Comparison of ENCODE assay signal across 9 cellular contexts in genomic region chr5:72178910-72179815, GRCh38.
DNase-seq lines count a peak whose midpoint lies in the region; ATAC-seq and TF ChIP-seq lines count a peak whose summit lies in the region.
"Had no signal": no experiment of that assay in that cellular context is flagged by ENCODE, and none has a peak within 500 bp of the region (broad histone marks: within the 10 kb centered on the region; RNA-seq: fewer than 3 reads in every experiment).

No MANE protein-coding gene starts in this region.

- peaks cover 14% of the 10 kb centered on the region; the same call in 1 of the 2 replicates for H3K4me1 ChIP-seq in Panc1 (ENCODE audit: control insufficient read depth, insufficient read depth, low read length)
- H3K4me1 ChIP-seq in neural progenitor cell, result peaks cover 68% of the 10 kb centered on the region

- peak overlapping the region; percentile 71 for H3K27ac Mint-ChIP-seq in neural progenitor cell
- H3K27ac Mint-ChIP-seq: CD8-positive, alpha-beta memory T cell had no signal

- H4K20me1 ChIP-seq in neural progenitor cell (ENCODE audit: low read depth), result peaks cover 51% of the 10 kb centered on the region

- no peaks in the 10 kb centered on the region for H3K9me3 Mint-ChIP-seq in neural progenitor cell
- H3K9me3 Mint-ChIP-seq: CD8-positive, alpha-beta memory T cell had no signal

- H3K4me3 Mint-ChIP-seq in neural progenitor cell, result peak overlapping the region; percentile 72
- H3K4me3 Mint-ChIP-seq: CD8-positive, alpha-beta memory T cell had no signal

- H3K9me3 ChIP-seq in Panc1 (ENCODE audit: control insufficient read depth, insufficient read depth, low read depth, low read length) (no peaks in the 10 kb centered on the region), neural progenitor cell (ENCODE audit: low read depth) (no peaks in the 10 kb centered on the region)

- CTCF ChIA-PET in Panc1 (lab: Charles Lee), result no interaction called here

- BruUV-seq in Panc1 (replicated peaks; lab: Mats Ljungman, UMichigan), result no TSS peak

- H3K4me1 Mint-ChIP-seq in neural progenitor cell, result peaks cover 84% of the 10 kb centered on the region
- H3K4me1 Mint-ChIP-seq: CD8-positive, alpha-beta memory T cell had no signal

- peak; percentile 76 for ATAC-seq in Panc1
- peak; percentile 53 for ATAC-seq in esophagus mucosa
- no peak for ATAC-seq in HG03159 (IDR thresholded peaks at IDR 0.05; ENCODE audit: unreplicated experiment)
- ATAC-seq in GM19023 (IDR thresholded peaks at IDR 0.05; ENCODE audit: unreplicated experiment), result no peak

- no peak overlapping the region for H2AFZ ChIP-seq in neural progenitor cell (replicated peaks)

- H3K36me3 ChIP-seq in Panc1 (ENCODE audit: control insufficient read depth, insufficient read depth, low read length) (no peaks in the 10 kb centered on the region), neural progenitor cell (no peaks in the 10 kb centered on the region)

- H3K36me3 Mint-ChIP-seq in neural progenitor cell, result peaks cover 30% of the 10 kb centered on the region
- H3K36me3 Mint-ChIP-seq: CD8-positive, alpha-beta memory T cell had no signal

- H3K27ac ChIP-seq in Panc1 (ENCODE audit: low read length) (no peak overlapping the region), neural progenitor cell (peak overlapping the region; percentile 99)

- H3K79me2 ChIP-seq in neural progenitor cell (ENCODE audit: low read depth), result peaks cover 75% of the 10 kb centered on the region

- intact Hi-C loops in Panc1 (cut with micrococcal nuclease; ENCODE audit: unreplicated experiment), result no loop called here

- POLR2A ChIA-PET in Panc1 (lab: Charles Lee), result interaction anchor here (0.6 kb wide), 1 partner anchor 128 kb away, joined by 4 read pairs; no protein-coding TSS in a partner anchor

- peak overlapping the region; percentile 77 for H3K4me2 ChIP-seq in neural progenitor cell

- H3K27me3 ChIP-seq in Panc1 (ENCODE audit: control insufficient read depth, insufficient read depth, low read length), result no peaks in the 10 kb centered on the region
- no peaks in the 10 kb centered on the region for H3K27me3 ChIP-seq in neural progenitor cell

- TF ChIP-seq CTCF in Panc1 (IDR thresholded peaks at IDR 0.05), result no peak
- no peak for TF ChIP-seq CTCF in neural progenitor cell (IDR thresholded peaks at IDR 0.05)

- peaks cover 70% of the 10 kb centered on the region for H3F3A ChIP-seq in neural progenitor cell (ENCODE audit: low read depth)

- H3K27me3 Mint-ChIP-seq in neural progenitor cell (ENCODE audit: insufficient read depth, low read depth), result peaks cover 3% of the 10 kb centered on the region

- no peak overlapping the region for H3K9ac ChIP-seq in neural progenitor cell

- in situ Hi-C loops in ACHN (cut with HindIII; ENCODE audit: low pct_ligation_motif_present, low pct_unique_long_range_greater_than_20kb, low sequenced_read_pairs) (no loop called here), Panc1 (cut with HindIII; ENCODE audit: low pct_unique_long_range_greater_than_20kb, low sequenced_read_pairs) (no loop called here)

- H3K4me3 ChIP-seq in Panc1 (ENCODE audit: low read depth in 2 of 2, low read length in 2 of 2) (no peak overlapping the region), neural progenitor cell (peak overlapping the region; percentile 34)

- DNase-seq in ACHN, result peak; percentile 88
- DNase-seq in Panc1 (ENCODE audit: low read depth, low spot score), result no peak
- peak; percentile 89 for DNase-seq in neural progenitor cell (ENCODE audit: low spot score)
- DNase-seq in SHP77 (lab: John Stamatoyannopoulos, UW), result no peak
- DNase-seq in NOMO-1 (lab: John Stamatoyannopoulos, UW; ENCODE audit: unreplicated experiment in 2 of 2), result no peak
- DNase-seq: CD8-positive, alpha-beta memory T cell had no signal

Comparison
In these comparisons a context has a peak if more than half of its experiments do, and no peak if none do; other contexts are left out.
1. DNase-seq: peak in ACHN (single experiment) and neural progenitor cell (single experiment); none in Panc1 (single experiment), SHP77 (0 of 2) and NOMO-1 (0 of 2).
2. ATAC-seq: peak in Panc1 (single experiment) and esophagus mucosa (single experiment); none in HG03159 (single experiment) and GM19023 (single experiment).